ENCODE assay signal across 1 cellular context in the genomic region with DNA sequence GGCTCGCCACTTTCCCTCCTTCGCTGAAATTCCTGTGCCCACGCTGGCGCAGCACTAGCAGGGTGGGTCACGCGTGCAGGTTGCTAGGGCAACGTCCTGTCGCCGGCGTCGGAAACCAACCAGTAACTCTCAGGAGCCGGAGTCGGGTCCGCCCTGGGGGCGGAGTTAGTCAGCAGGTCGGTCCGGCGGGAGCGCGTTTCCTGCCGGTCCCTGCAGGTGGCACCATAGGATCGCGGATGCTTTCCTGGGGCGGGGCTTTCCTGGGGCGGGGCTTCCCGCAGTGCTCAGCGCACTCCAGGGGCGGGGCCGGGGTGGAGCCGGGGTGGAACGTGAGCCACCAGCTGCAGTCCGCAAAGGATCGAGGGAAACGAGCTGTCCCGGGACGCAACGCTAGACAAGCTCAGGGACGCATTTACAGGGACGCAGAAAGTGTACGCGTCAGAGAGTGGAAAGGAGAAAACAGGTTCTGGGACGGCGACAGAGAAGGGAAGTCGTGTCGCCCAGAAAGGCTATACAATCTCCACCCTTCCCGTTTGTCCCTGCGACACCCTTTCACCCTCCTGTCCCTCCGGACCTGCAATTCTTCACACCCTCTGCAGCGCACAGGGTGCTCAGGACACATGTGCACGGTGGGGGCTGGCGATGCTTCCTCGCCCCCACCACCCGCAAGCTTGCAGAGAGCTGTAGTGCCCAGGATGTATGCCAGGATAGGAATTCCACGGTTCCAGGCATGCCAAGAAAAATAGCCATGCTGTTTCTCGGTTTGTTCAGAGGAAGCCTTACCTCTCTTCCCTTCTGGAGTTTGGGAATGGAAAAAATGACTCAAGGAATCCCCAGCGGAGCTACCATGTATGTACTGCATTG.
TF ChIP-seq lines count a peak whose summit lies in the region.

No MANE protein-coding gene starts in this region.

TF ChIP-seq in WTC11, 78 proteins besides CTCF, POLR2A, EP300 and RAD21 (continued from another document and continues in another):
- TF ChIP-seq, protein P1, sequence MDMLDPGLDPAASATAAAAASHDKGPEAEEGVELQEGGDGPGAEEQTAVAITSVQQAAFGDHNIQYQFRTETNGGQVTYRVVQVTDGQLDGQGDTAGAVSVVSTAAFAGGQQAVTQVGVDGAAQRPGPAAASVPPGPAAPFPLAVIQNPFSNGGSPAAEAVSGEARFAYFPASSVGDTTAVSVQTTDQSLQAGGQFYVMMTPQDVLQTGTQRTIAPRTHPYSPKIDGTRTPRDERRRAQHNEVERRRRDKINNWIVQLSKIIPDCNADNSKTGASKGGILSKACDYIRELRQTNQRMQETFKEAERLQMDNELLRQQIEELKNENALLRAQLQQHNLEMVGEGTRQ (CRISPR knock-in tag; IDR thresholded peaks at IDR 0.05) = peak; percentile 63
- TF ChIP-seq, protein P2, sequence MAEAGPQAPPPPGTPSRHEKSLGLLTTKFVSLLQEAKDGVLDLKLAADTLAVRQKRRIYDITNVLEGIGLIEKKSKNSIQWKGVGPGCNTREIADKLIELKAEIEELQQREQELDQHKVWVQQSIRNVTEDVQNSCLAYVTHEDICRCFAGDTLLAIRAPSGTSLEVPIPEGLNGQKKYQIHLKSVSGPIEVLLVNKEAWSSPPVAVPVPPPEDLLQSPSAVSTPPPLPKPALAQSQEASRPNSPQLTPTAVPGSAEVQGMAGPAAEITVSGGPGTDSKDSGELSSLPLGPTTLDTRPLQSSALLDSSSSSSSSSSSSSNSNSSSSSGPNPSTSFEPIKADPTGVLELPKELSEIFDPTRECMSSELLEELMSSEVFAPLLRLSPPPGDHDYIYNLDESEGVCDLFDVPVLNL (CRISPR knock-in tag; IDR thresholded peaks at IDR 0.05; ENCODE audit: borderline replicate concordance, low read depth) = no peak
- TF ChIP-seq ZNF138 (CRISPR knock-in tag; conservative IDR thresholded peaks at IDR 0.05) (no peak), SOX15 (CRISPR knock-in tag; IDR thresholded peaks at IDR 0.05) (no peak), ZNF121 (CRISPR knock-in tag; IDR thresholded peaks at IDR 0.05) (no peak), NR3C1 (CRISPR knock-in tag; conservative IDR thresholded peaks at IDR 0.05; ENCODE audit: low read depth) (no peak), KAT7 (CRISPR knock-in tag; IDR thresholded peaks at IDR 0.05; ENCODE audit: borderline replicate concordance) (no peak), CBFB (CRISPR knock-in tag; IDR thresholded peaks at IDR 0.05; ENCODE audit: low read depth) (no peak), ESRRA (CRISPR knock-in tag; IDR thresholded peaks at IDR 0.05; ENCODE audit: borderline replicate concordance) (no peak), ELF4 (CRISPR knock-in tag; IDR thresholded peaks at IDR 0.05; ENCODE audit: low read depth) (no peak), HMGA2 (CRISPR knock-in tag; IDR thresholded peaks at IDR 0.05) (no peak), ZNF423 (CRISPR knock-in tag; IDR thresholded peaks at IDR 0.05) (no peak), GRHL2 (CRISPR knock-in tag; IDR thresholded peaks at IDR 0.05; ENCODE audit: insufficient replicate concordance, severe bottlenecking) (no peak), ZNF219 (CRISPR knock-in tag; IDR thresholded peaks at IDR 0.05; ENCODE audit: borderline replicate concordance) (no peak), NFE2L1 (CRISPR knock-in tag; IDR thresholded peaks at IDR 0.05) (0 out of 2 replicates have a peak, but pooled peaks have one; percentile 45), FOXJ3 (CRISPR knock-in tag; IDR thresholded peaks at IDR 0.05; ENCODE audit: borderline replicate concordance) (no peak), JAZF1 (CRISPR knock-in tag; IDR thresholded peaks at IDR 0.05) (no peak), OVOL2 (CRISPR knock-in tag; IDR thresholded peaks at IDR 0.05; ENCODE audit: borderline replicate concordance) (no peak), RELA (CRISPR knock-in tag; IDR thresholded peaks at IDR 0.05; ENCODE audit: borderline replicate concordance) (no peak), ATF1 (CRISPR knock-in tag; IDR thresholded peaks at IDR 0.05) (no peak), TEAD4 (CRISPR knock-in tag; IDR thresholded peaks at IDR 0.05) (no peak), MYBL2 (CRISPR knock-in tag; IDR thresholded peaks at IDR 0.05) (0 out of 2 replicates have a peak, but pooled peaks have one; percentile 58)
- TF ChIP-seq, protein P3, sequence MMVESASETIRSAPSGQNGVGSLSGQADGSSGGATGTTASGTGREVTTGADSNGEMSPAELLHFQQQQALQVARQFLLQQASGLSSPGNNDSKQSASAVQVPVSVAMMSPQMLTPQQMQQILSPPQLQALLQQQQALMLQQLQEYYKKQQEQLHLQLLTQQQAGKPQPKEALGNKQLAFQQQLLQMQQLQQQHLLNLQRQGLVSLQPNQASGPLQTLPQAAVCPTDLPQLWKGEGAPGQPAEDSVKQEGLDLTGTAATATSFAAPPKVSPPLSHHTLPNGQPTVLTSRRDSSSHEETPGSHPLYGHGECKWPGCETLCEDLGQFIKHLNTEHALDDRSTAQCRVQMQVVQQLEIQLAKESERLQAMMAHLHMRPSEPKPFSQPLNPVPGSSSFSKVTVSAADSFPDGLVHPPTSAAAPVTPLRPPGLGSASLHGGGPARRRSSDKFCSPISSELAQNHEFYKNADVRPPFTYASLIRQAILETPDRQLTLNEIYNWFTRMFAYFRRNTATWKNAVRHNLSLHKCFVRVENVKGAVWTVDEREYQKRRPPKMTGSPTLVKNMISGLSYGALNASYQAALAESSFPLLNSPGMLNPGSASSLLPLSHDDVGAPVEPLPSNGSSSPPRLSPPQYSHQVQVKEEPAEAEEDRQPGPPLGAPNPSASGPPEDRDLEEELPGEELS (CRISPR knock-in tag; IDR thresholded peaks at IDR 0.05) = 0 out of 2 replicates have a peak, but pooled peaks have one; percentile 46
- TF ChIP-seq, protein P4, sequence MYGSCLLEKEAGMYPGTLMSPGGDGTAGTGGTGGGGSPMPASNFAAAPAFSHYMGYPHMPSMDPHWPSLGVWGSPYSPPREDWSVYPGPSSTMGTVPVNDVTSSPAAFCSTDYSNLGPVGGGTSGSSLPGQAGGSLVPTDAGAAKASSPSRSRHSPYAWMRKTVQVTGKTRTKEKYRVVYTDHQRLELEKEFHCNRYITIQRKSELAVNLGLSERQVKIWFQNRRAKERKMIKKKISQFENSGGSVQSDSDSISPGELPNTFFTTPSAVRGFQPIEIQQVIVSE (CRISPR knock-in tag; IDR thresholded peaks at IDR 0.05; ENCODE audit: borderline replicate concordance) = no peak
- TF ChIP-seq, protein P5, sequence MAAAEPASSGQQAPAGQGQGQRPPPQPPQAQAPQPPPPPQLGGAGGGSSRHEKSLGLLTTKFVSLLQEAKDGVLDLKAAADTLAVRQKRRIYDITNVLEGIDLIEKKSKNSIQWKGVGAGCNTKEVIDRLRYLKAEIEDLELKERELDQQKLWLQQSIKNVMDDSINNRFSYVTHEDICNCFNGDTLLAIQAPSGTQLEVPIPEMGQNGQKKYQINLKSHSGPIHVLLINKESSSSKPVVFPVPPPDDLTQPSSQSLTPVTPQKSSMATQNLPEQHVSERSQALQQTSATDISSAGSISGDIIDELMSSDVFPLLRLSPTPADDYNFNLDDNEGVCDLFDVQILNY (CRISPR knock-in tag; IDR thresholded peaks at IDR 0.05) = no peak
- TF ChIP-seq, protein P6, sequence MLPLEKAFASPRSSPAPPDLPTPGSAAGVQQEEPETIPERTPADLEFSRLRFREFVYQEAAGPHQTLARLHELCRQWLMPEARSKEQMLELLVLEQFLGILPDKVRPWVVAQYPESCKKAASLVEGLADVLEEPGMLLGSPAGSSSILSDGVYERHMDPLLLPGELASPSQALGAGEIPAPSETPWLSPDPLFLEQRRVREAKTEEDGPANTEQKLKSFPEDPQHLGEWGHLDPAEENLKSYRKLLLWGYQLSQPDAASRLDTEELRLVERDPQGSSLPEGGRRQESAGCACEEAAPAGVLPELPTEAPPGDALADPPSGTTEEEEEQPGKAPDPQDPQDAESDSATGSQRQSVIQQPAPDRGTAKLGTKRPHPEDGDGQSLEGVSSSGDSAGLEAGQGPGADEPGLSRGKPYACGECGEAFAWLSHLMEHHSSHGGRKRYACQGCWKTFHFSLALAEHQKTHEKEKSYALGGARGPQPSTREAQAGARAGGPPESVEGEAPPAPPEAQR (CRISPR knock-in tag; IDR thresholded peaks at IDR 0.05) = no peak
- TF ChIP-seq, protein P7, sequence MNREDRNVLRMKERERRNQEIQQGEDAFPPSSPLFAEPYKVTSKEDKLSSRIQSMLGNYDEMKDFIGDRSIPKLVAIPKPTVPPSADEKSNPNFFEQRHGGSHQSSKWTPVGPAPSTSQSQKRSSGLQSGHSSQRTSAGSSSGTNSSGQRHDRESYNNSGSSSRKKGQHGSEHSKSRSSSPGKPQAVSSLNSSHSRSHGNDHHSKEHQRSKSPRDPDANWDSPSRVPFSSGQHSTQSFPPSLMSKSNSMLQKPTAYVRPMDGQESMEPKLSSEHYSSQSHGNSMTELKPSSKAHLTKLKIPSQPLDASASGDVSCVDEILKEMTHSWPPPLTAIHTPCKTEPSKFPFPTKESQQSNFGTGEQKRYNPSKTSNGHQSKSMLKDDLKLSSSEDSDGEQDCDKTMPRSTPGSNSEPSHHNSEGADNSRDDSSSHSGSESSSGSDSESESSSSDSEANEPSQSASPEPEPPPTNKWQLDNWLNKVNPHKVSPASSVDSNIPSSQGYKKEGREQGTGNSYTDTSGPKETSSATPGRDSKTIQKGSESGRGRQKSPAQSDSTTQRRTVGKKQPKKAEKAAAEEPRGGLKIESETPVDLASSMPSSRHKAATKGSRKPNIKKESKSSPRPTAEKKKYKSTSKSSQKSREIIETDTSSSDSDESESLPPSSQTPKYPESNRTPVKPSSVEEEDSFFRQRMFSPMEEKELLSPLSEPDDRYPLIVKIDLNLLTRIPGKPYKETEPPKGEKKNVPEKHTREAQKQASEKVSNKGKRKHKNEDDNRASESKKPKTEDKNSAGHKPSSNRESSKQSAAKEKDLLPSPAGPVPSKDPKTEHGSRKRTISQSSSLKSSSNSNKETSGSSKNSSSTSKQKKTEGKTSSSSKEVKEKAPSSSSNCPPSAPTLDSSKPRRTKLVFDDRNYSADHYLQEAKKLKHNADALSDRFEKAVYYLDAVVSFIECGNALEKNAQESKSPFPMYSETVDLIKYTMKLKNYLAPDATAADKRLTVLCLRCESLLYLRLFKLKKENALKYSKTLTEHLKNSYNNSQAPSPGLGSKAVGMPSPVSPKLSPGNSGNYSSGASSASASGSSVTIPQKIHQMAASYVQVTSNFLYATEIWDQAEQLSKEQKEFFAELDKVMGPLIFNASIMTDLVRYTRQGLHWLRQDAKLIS (CRISPR knock-in tag; IDR thresholded peaks at IDR 0.05; ENCODE audit: borderline replicate concordance) = no peak
- TF ChIP-seq, protein P8, sequence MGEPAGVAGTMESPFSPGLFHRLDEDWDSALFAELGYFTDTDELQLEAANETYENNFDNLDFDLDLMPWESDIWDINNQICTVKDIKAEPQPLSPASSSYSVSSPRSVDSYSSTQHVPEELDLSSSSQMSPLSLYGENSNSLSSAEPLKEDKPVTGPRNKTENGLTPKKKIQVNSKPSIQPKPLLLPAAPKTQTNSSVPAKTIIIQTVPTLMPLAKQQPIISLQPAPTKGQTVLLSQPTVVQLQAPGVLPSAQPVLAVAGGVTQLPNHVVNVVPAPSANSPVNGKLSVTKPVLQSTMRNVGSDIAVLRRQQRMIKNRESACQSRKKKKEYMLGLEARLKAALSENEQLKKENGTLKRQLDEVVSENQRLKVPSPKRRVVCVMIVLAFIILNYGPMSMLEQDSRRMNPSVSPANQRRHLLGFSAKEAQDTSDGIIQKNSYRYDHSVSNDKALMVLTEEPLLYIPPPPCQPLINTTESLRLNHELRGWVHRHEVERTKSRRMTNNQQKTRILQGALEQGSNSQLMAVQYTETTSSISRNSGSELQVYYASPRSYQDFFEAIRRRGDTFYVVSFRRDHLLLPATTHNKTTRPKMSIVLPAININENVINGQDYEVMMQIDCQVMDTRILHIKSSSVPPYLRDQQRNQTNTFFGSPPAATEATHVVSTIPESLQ (CRISPR knock-in tag; IDR thresholded peaks at IDR 0.05) = no peak
- TF ChIP-seq, protein P9, sequence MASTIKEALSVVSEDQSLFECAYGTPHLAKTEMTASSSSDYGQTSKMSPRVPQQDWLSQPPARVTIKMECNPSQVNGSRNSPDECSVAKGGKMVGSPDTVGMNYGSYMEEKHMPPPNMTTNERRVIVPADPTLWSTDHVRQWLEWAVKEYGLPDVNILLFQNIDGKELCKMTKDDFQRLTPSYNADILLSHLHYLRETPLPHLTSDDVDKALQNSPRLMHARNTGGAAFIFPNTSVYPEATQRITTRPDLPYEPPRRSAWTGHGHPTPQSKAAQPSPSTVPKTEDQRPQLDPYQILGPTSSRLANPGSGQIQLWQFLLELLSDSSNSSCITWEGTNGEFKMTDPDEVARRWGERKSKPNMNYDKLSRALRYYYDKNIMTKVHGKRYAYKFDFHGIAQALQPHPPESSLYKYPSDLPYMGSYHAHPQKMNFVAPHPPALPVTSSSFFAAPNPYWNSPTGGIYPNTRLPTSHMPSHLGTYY (CRISPR knock-in tag; IDR thresholded peaks at IDR 0.05) = no peak
- TF ChIP-seq, protein P10, sequence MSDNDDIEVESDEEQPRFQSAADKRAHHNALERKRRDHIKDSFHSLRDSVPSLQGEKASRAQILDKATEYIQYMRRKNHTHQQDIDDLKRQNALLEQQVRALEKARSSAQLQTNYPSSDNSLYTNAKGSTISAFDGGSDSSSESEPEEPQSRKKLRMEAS (CRISPR knock-in tag; IDR thresholded peaks at IDR 0.05) = peak; percentile 54; the same call in 1 of the 2 replicates
- TF ChIP-seq, protein P11, sequence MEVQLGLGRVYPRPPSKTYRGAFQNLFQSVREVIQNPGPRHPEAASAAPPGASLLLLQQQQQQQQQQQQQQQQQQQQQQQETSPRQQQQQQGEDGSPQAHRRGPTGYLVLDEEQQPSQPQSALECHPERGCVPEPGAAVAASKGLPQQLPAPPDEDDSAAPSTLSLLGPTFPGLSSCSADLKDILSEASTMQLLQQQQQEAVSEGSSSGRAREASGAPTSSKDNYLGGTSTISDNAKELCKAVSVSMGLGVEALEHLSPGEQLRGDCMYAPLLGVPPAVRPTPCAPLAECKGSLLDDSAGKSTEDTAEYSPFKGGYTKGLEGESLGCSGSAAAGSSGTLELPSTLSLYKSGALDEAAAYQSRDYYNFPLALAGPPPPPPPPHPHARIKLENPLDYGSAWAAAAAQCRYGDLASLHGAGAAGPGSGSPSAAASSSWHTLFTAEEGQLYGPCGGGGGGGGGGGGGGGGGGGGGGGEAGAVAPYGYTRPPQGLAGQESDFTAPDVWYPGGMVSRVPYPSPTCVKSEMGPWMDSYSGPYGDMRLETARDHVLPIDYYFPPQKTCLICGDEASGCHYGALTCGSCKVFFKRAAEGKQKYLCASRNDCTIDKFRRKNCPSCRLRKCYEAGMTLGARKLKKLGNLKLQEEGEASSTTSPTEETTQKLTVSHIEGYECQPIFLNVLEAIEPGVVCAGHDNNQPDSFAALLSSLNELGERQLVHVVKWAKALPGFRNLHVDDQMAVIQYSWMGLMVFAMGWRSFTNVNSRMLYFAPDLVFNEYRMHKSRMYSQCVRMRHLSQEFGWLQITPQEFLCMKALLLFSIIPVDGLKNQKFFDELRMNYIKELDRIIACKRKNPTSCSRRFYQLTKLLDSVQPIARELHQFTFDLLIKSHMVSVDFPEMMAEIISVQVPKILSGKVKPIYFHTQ (CRISPR knock-in tag; IDR thresholded peaks at IDR 0.05) = no peak
- TF ChIP-seq, protein P12, sequence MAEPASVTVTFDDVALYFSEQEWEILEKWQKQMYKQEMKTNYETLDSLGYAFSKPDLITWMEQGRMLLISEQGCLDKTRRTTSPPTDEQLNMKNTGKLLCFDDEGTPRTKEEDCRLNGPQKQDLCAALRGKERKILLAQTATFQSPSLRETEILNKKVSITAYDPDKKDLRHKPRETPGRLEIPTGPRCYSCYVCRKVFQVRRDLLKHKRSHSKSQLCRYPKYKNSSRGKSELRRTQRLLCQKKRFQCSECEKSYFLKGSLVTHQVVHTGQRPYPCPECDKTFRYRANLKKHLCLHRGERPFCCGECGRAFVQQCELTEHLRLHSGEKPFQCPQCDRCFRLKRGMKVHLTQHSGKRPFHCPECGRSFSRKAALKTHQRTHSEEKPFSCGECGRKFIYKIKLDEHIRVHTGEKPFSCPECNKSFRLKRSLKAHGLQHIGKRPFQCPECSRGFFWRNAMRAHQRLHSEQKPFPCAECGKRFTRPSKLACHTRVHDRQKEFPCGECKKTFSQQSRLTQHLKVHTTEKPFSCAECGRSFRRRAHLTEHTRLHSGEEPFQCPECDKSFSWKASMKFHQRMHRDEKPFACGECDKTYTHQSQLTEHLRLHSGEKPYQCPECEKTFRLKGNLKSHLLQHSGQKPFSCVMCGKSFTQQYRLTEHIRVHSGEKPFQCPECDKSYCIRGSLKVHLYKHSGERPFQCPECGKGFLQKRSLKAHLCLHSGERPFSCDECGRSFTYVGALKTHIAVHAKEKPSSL (CRISPR knock-in tag; conservative IDR thresholded peaks at IDR 0.05) = no peak
